ENCODE assay signal across 1 cellular context in the genomic region with DNA sequence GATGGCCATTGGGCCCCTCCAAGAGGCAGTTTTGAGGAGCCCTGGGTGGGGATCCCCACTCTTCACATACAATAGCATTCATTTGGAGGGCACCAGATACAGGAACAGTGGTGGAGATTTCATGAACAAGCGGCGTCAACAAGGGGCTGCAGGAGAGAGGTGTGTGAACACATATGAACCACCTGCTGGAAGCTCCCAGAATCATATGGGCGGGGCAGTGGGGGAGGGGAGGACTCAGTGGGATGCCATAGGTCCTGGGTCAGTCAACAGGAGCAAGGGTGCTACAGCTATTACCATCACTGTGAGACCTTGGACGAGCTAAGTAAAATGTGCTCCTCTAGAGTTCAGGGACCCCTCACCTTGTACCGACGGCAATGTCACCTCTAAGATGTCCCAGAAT.
TF ChIP-seq lines count a peak whose summit lies in the region.

No MANE protein-coding gene starts in this region.

TF ChIP-seq in IMR-90, 13 proteins besides CTCF, POLR2A, EP300 and RAD21 (continued from another document):
- TF ChIP-seq USF2 (IDR thresholded peaks at IDR 0.05; ENCODE audit: low read depth, low read length) = no peak
- no peak for TF ChIP-seq SMC3 (IDR thresholded peaks at IDR 0.05; ENCODE audit: low read depth, low read length)
- TF ChIP-seq BHLHE40 (IDR thresholded peaks at IDR 0.05; ENCODE audit: low read depth, low read length) = no peak
- no peak for TF ChIP-seq RCOR1 (IDR thresholded peaks at IDR 0.05; ENCODE audit: insufficient replicate concordance, low read length)
- no peak for TF ChIP-seq CHD1 (IDR thresholded peaks at IDR 0.05; ENCODE audit: low read depth, low read length)
- no peak for TF ChIP-seq RFX5 (IDR thresholded peaks at IDR 0.05; ENCODE audit: low read depth, low read length)
- TF ChIP-seq FOS (IDR thresholded peaks at IDR 0.05; ENCODE audit: low read depth, low read length) = no peak
- TF ChIP-seq MAFK (IDR thresholded peaks at IDR 0.05; ENCODE audit: low read depth, low read length) = no peak
- TF ChIP-seq NFE2L2 (IDR thresholded peaks at IDR 0.05; ENCODE audit: low read depth, low read length) = no peak
- TF ChIP-seq, protein P1, sequence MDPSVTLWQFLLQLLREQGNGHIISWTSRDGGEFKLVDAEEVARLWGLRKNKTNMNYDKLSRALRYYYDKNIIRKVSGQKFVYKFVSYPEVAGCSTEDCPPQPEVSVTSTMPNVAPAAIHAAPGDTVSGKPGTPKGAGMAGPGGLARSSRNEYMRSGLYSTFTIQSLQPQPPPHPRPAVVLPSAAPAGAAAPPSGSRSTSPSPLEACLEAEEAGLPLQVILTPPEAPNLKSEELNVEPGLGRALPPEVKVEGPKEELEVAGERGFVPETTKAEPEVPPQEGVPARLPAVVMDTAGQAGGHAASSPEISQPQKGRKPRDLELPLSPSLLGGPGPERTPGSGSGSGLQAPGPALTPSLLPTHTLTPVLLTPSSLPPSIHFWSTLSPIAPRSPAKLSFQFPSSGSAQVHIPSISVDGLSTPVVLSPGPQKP (IDR thresholded peaks at IDR 0.05; ENCODE audit: borderline replicate concordance, low read depth, low read length) = no peak
TF ChIP-seq in IMR-90: peak in this region for 0.
